ENCODE assay signal across 8 cellular contexts in genomic region chr9:120928720-120929389, GRCh38. TPM values are rescaled to one million over a fixed set of nuclear protein-coding genes. Genes with fewer than 3 reads are reported as not detected.
DNase-seq lines count a peak whose midpoint lies in the region; ATAC-seq and TF ChIP-seq lines count a peak whose summit lies in the region.

No MANE protein-coding gene starts in this region.

- intact Hi-C loops in adrenal gland (cut with DNase I): no loop called here
- intact Hi-C loops in prostate gland (cut with DNase I): loop anchor here (10.0 kb wide), 2 partner anchors 214 to 356 kb away; partner anchors contain the start of gene MEGF9

- DNase-seq in AG09309 (ENCODE audit: low read depth) (no peak), RWPE2 (ENCODE audit: low spot score) (no peak), adrenal gland (peak; percentile 70 to 84 (median 77)), right atrium auricular region (ENCODE audit: low spot score) (peak; percentile 80), prostate gland (ENCODE audit: low spot score) (peak; percentile 65)

- WGBS in adrenal gland, 4 donors: 0 to 5% (median 1%) methylated on average over 1 to 72 of the region's 72 CpGs
- WGBS in prostate gland: 2% methylated on average over 71 of the region's 72 CpGs

- peak; percentile 37 for ATAC-seq in GM18909 (IDR thresholded peaks at IDR 0.05; ENCODE audit: poor library complexity, unreplicated experiment)
- peak; percentile 22 for ATAC-seq in HG03457 (IDR thresholded peaks at IDR 0.05; ENCODE audit: unreplicated experiment)
- ATAC-seq in RWPE2 (ENCODE audit: low read depth): peak; percentile 87
- ATAC-seq in GM19395 (IDR thresholded peaks at IDR 0.05; ENCODE audit: unreplicated experiment): no peak

- H3K9me3 ChIP-seq in RWPE2 (ENCODE audit: severe bottlenecking) (no peaks in the 10 kb centered on the region), adrenal gland (replicated peaks in 1 of 3) (no peaks in the 10 kb centered on the region), right atrium auricular region (no peaks in the 10 kb centered on the region), prostate gland (no peaks in the 10 kb centered on the region)

- H3K36me3 ChIP-seq in RWPE2 (ENCODE audit: low read depth) (no peaks in the 10 kb centered on the region), adrenal gland (replicated peaks in 1 of 2) (no peaks in the 10 kb centered on the region), right atrium auricular region (no peaks in the 10 kb centered on the region), prostate gland (no peaks in the 10 kb centered on the region)

- TF ChIP-seq CTCF in AG09309 (IDR thresholded peaks at IDR 0.05; ENCODE audit: control insufficient read depth, insufficient read depth, low read depth, low read length, missing control alignments) (no peak), RWPE2 (IDR thresholded peaks at IDR 0.05; ENCODE audit: poor library complexity, severe bottlenecking) (no peak), adrenal gland (IDR thresholded peaks at IDR 0.05) (peak in 4 of 6 experiments; percentile 20 to 38 (median 24)), right atrium auricular region (IDR thresholded peaks at IDR 0.05) (peak in 1 of 2 donors; percentile 54), prostate gland (IDR thresholded peaks at IDR 0.05) (peak in 2 of 4 experiments; percentile 39 to 45)

- peaks cover 14% of the 10 kb centered on the region for H3K4me1 ChIP-seq in RWPE2 (ENCODE audit: insufficient read depth, poor library complexity, severe bottlenecking)
- peaks cover 22 to 53% of the 10 kb centered on the region in 2 donors for H3K4me1 ChIP-seq in adrenal gland (replicated peaks in 1 of 2)
- peaks cover 0 to 41% of the 10 kb centered on the region in 2 donors for H3K4me1 ChIP-seq in right atrium auricular region
- no peaks in the 10 kb centered on the region for H3K4me1 ChIP-seq in prostate gland (replicated peaks)

- TF ChIP-seq POLR2A in adrenal gland (IDR thresholded peaks at IDR 0.05) (peak; percentile 37 to 55), prostate gland (IDR thresholded peaks at IDR 0.05) (peak; percentile 39)

- H3K4me3 ChIP-seq in AG09309 (ENCODE audit: control insufficient read depth, low read depth, low read length) (peak overlapping the region; percentile 46), RWPE2 (ENCODE audit: severe bottlenecking) (peak overlapping the region; percentile 41), adrenal gland (peak overlapping the region; percentile 2 to 84 (median 65)), right atrium auricular region (peak overlapping the region; percentile 68 to 92), prostate gland (peak overlapping the region; percentile 67 to 85)

- H3K27me3 ChIP-seq in RWPE2 (ENCODE audit: insufficient read depth, poor library complexity, severe bottlenecking): no peaks in the 10 kb centered on the region
- no peaks in the 10 kb centered on the region for H3K27me3 ChIP-seq in adrenal gland
- H3K27me3 ChIP-seq in right atrium auricular region: no peaks in the 10 kb centered on the region
- H3K27me3 ChIP-seq in prostate gland (replicated peaks; ENCODE audit: insufficient read depth): no peaks in the 10 kb centered on the region

- peak overlapping the region; percentile 1 for H3K27ac ChIP-seq in RWPE2 (ENCODE audit: poor library complexity, severe bottlenecking)
- peak overlapping the region; percentile 46 to 96 (median 83) for H3K27ac ChIP-seq in adrenal gland
- peak overlapping the region; percentile 92 to 94 for H3K27ac ChIP-seq in right atrium auricular region
- peak overlapping the region; percentile 83 to 89 for H3K27ac ChIP-seq in prostate gland

RNA-seq across cellular contexts. Expression of gene TRAF1, which starts 2.3 kb away (rescaled TPM):
- total RNA-seq in adrenal gland: 10 to 100 TPM in 2 of 8 donors, 1 to 10 TPM in 6; 1.6 to 11.7 (median 6.1) TPM
- polyA plus RNA-seq in adrenal gland: 10 to 100 TPM in 2 of 3 donors, 1 to 10 TPM in 1; 2.4 to 42.7 (median 30.3) TPM
- total RNA-seq in right atrium auricular region: 1 to 10 TPM; 2.0 to 3.0 TPM
- 1 to 10 TPM; 3.1 to 6.9 TPM for total RNA-seq in prostate gland

RNA-seq across cellular contexts. Expression of gene PHF19, which starts 51.9 kb away (rescaled TPM):
- total RNA-seq in adrenal gland: 10 to 100 TPM; 17.2 to 61.8 (median 24.0) TPM
- polyA plus RNA-seq in adrenal gland: 10 to 100 TPM; 13.6 to 39.7 (median 29.7) TPM
- total RNA-seq in right atrium auricular region: 10 to 100 TPM; 11.9 to 13.9 TPM
- total RNA-seq in prostate gland: 10 to 100 TPM; 19.9 to 37.6 TPM

Comparison
In these comparisons a context has a peak if more than half of its experiments do, and no peak if none do; other contexts are left out.
1. DNase-seq: peak in adrenal gland (7 of 7), right atrium auricular region (single experiment) and prostate gland (single experiment); none in AG09309 (single experiment) and RWPE2 (single experiment).
2. CTCF ChIP-seq: peak in adrenal gland (4 of 6); none in AG09309 (single experiment) and RWPE2 (single experiment).
3. H3K27ac ChIP-seq: peak in every context shown above with its lines; median percentile 93 in right atrium auricular region; 86 in prostate gland; 83 in adrenal gland; 1 in RWPE2.
4. Peak in every context shown above with its lines, with median percentiles within 50 percentile points of each other: H3K4me3 ChIP-seq.